ENCODE assay signal across 8 cellular contexts in the genomic region with DNA sequence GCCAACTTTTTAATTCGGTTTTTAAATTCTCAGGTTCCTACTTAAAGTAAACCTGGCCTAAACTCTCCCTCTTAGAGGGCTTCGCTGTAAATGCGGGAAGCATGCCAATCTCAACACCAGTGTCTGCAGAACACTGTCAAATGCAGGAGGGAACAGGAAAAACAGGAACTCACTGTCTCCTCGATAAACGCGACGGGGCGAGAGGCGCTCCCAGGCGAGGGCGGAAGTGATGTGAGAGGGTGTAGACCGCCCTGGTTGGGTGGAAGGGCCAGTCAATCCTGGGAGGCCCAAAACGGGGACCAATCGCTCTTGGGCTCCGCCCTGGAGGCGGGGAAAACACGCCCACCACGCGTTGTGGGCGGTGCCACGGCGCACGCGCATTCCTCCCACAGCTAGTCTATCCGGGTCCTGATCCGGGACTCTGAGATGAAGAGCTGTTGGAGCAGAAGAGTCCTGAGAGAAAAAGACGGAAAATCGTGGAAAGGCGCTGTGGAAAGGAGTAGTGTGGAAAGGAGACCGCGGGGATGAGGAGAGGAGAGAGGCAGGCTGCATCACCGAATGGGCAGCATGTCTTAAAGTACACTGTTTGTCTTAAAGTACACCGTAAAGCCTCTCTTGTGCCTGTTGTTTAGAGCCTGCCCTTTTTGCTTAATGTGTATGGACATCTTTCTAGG. TPM values are rescaled to one million over a fixed set of nuclear protein-coding genes. Genes with fewer than 3 reads are reported as not detected.
DNase-seq lines count a peak whose midpoint lies in the region; ATAC-seq lines count a peak whose summit lies in the region.

No MANE protein-coding gene starts in this region.

- no peak overlapping the region for H2BK12ac ChIP-seq in mesenchymal stem cell (ENCODE audit: low read length in 2 of 2)

- no peaks in the 10 kb centered on the region for H3K79me1 ChIP-seq in mesenchymal stem cell (replicated peaks; ENCODE audit: low read length, poor library complexity, severe bottlenecking)

- DNase-seq in Caki2 (ENCODE audit: low read depth) (peak; percentile 96), HUDEP-2 (lab: John Stamatoyannopoulos, UW; ENCODE audit: unreplicated experiment in 76 of 76) (peak; percentile 25 to 96 (median 87)), NOMO-1 treated with dmso at 0.1 percent for 144 hours (lab: John Stamatoyannopoulos, UW; ENCODE audit: unreplicated experiment) (peak; percentile 96), mesenchymal stem cell (no peak)
- DNase-seq in activated CD8-positive, alpha-beta memory T cell treated with anti-CD3 and anti-CD28 coated beads, Interleukin-2, amount 50 U/mL, for 1 hour (ENCODE audit: extremely low read depth): peak; percentile 87
- DNase-seq in stimulated activated CD8-positive, alpha-beta memory T cell treated with anti-CD3 and anti-CD28 coated beads, Interleukin-12 subunit alpha, Interleukin-12 subunit beta, amount 100 ng/mL, for 24 hours (ENCODE audit: extremely low read depth): peak; percentile 86

- in situ Hi-C loops in Caki2 (cut with HindIII; ENCODE audit: low pct_unique_long_range_greater_than_20kb, low sequenced_read_pairs): no loop called here

- H2BK5ac ChIP-seq in mesenchymal stem cell (ENCODE audit: low read depth, low read length, poor library complexity, severe bottlenecking): no peak overlapping the region

- H3K36me3 ChIP-seq in endocrine pancreas (ENCODE audit: control insufficient read depth, insufficient read depth, low read length) (no peaks in the 10 kb centered on the region), mesenchymal stem cell (ENCODE audit: control insufficient read depth in 1 of 2, insufficient read depth in 2 of 2, low read depth in 1 of 2, low read length in 2 of 2) (no peaks in the 10 kb centered on the region)

- ATAC-seq in GM21390 (IDR thresholded peaks at IDR 0.05; ENCODE audit: unreplicated experiment): peak; percentile 100

- H3K23ac ChIP-seq in mesenchymal stem cell (ENCODE audit: low read length in 2 of 2): no peak overlapping the region

- peak overlapping the region; percentile 72 for H2AFZ ChIP-seq in mesenchymal stem cell (ENCODE audit: low read depth, low read length)

- 68% methylated on average over 32 of the region's 33 CpGs for WGBS in mesenchymal stem cell

- H4K91ac ChIP-seq in mesenchymal stem cell (ENCODE audit: low read length): peak overlapping the region; percentile 27

- H3K9me3 ChIP-seq in endocrine pancreas (ENCODE audit: control insufficient read depth, low read length): no peaks in the 10 kb centered on the region
- no peaks in the 10 kb centered on the region for H3K9me3 ChIP-seq in mesenchymal stem cell (ENCODE audit: control insufficient read depth, low read length)

- no peak overlapping the region for H3K27ac ChIP-seq in mesenchymal stem cell (ENCODE audit: low read length, poor library complexity, severe bottlenecking)

- H2BK15ac ChIP-seq in mesenchymal stem cell (ENCODE audit: low read depth, poor library complexity, severe bottlenecking): no peak overlapping the region

- no peak overlapping the region for H2BK120ac ChIP-seq in mesenchymal stem cell (ENCODE audit: low read depth, low read length)

- H3K4me3 ChIP-seq in endocrine pancreas (ENCODE audit: control insufficient read depth, insufficient read depth, low read length): peak overlapping the region; percentile 90
- H3K4me3 ChIP-seq in mesenchymal stem cell (ENCODE audit: insufficient read depth in 1 of 2, low read depth in 1 of 2, low read length in 2 of 2): peak overlapping the region in 1 of 2 experiments; percentile 87

- H3K14ac ChIP-seq in mesenchymal stem cell (ENCODE audit: low read length in 2 of 2): no peak overlapping the region

- H3K4me1 ChIP-seq in endocrine pancreas (ENCODE audit: control insufficient read depth, insufficient read depth, low read length) (peaks cover 6% of the 10 kb centered on the region), mesenchymal stem cell (ENCODE audit: control insufficient read depth, insufficient read depth, low read depth, low read length) (peaks cover 1% of the 10 kb centered on the region)

- H3K9ac ChIP-seq in endocrine pancreas (ENCODE audit: control insufficient read depth, insufficient read depth, low read length) (peak overlapping the region; percentile 70), mesenchymal stem cell (ENCODE audit: low read length) (peak overlapping the region; percentile 92)

- no peak overlapping the region for H2AK5ac ChIP-seq in mesenchymal stem cell (ENCODE audit: low read length, severe bottlenecking)

- no peak overlapping the region for H3K4me2 ChIP-seq in mesenchymal stem cell (ENCODE audit: low read length, poor library complexity, severe bottlenecking)

- H4K8ac ChIP-seq in mesenchymal stem cell (ENCODE audit: low read length): no peak overlapping the region

- H3K27me3 ChIP-seq in endocrine pancreas (ENCODE audit: control insufficient read depth, insufficient read depth, low read length): no peaks in the 10 kb centered on the region
- H3K27me3 ChIP-seq in mesenchymal stem cell (ENCODE audit: control insufficient read depth in 1 of 2, insufficient read depth in 1 of 2, low read length in 2 of 2): peaks cover 0 to 4% of the 10 kb centered on the region in 2 experiments

- H3K18ac ChIP-seq in mesenchymal stem cell (ENCODE audit: low read depth in 1 of 2, low read length in 2 of 2): no peak overlapping the region

- no peak overlapping the region for H3K4ac ChIP-seq in mesenchymal stem cell (ENCODE audit: low read depth in 1 of 2, low read length in 2 of 2)

RNA-seq across cellular contexts. Expression of gene SLC28A2, which starts 27.1 kb away (rescaled TPM):
- total RNA-seq in Caki2 (2014; rRNA removed; shearing (Covaris generic); ENCODE audit: low replicate concordance): not detected in 2 replicates
- not detected for polyA plus RNA-seq in mesenchymal stem cell (2013, experiment 1 of 2)
- not detected for polyA plus RNA-seq in mesenchymal stem cell (2013, experiment 2 of 2)
